9 cellular contexts compared by ENCODE assay signal in genomic region chr20:2523919-2524434, GRCh38. TPM values are rescaled to one million over a fixed set of nuclear protein-coding genes. Genes with fewer than 3 reads are reported as not detected.
A peak's percentile ranks its signal among the peaks of the same experiment; 100 is the strongest.
DNase-seq lines count a peak whose midpoint lies in the region; ATAC-seq and TF ChIP-seq lines count a peak whose summit lies in the region.
"Had no signal": no experiment of that assay in that cellular context is flagged by ENCODE, and none has a peak within 500 bp of the region (broad histone marks: within the 10 kb centered on the region; RNA-seq: fewer than 3 reads in every experiment).

No MANE protein-coding gene starts in this region.

- H3K36me3 Mint-ChIP-seq in activated naive CD4-positive, alpha-beta T cell treated with anti-CD3 and anti-CD28 coated beads for 36 hours (ENCODE audit: low read depth): no peaks in the 10 kb centered on the region
- H3K36me3 Mint-ChIP-seq in memory B cell (no peaks in the 10 kb centered on the region), type B pancreatic cell (no peaks in the 10 kb centered on the region)

- no peaks in the 10 kb centered on the region for H3K27me3 Mint-ChIP-seq in activated naive CD4-positive, alpha-beta T cell treated with anti-CD3 and anti-CD28 coated beads for 36 hours (ENCODE audit: low read depth)
- H3K27me3 Mint-ChIP-seq in memory B cell (no peaks in the 10 kb centered on the region), type B pancreatic cell (peaks cover 67% of the 10 kb centered on the region)

- no peak overlapping the region for H3K27ac Mint-ChIP-seq in activated naive CD4-positive, alpha-beta T cell treated with anti-CD3 and anti-CD28 coated beads for 36 hours
- H3K27ac Mint-ChIP-seq in memory B cell: peak overlapping the region; percentile 64
- peak overlapping the region; percentile 26 for H3K27ac Mint-ChIP-seq in type B pancreatic cell

- ATAC-seq in memory B cell (ENCODE audit: low read depth) (no peak), GM21576 (IDR thresholded peaks at IDR 0.05; ENCODE audit: unreplicated experiment) (no peak)

- peaks cover 5% of the 10 kb centered on the region for H3K4me1 Mint-ChIP-seq in activated naive CD4-positive, alpha-beta T cell treated with anti-CD3 and anti-CD28 coated beads for 36 hours (ENCODE audit: low read depth)
- H3K4me1 Mint-ChIP-seq in memory B cell (peaks cover 10% of the 10 kb centered on the region), type B pancreatic cell (ENCODE audit: unreplicated experiment) (peaks cover 7% of the 10 kb centered on the region)

- no peak for DNase-seq in activated naive CD4-positive, alpha-beta T cell treated with anti-CD3 and anti-CD28 coated beads for 36 hours
- no peak for DNase-seq in activated naive CD4-positive, alpha-beta T cell (lab: John Stamatoyannopoulos, UW)
- DNase-seq in memory B cell (ENCODE audit: low spot score in 2 of 2) (no peak), type B pancreatic cell (ENCODE audit: extremely low spot score, unreplicated experiment) (no peak), activated gamma-delta T cell treated with Interleukin-2 at 50 U/mL for 16 hours (no peak)
- DNase-seq in activated CD4-positive, CD25-positive, alpha-beta regulatory T cell treated with anti-CD3 and anti-CD28 coated beads, Interleukin-2, amount 50 U/mL, for 72 hours: no peak

- no peak for TF ChIP-seq CTCF in type B pancreatic cell (conservative IDR thresholded peaks at IDR 0.05)

- H3K27ac ChIP-seq in angular gyrus (ENCODE audit: low read depth, low read length): peak overlapping the region; percentile 24

- CTCF ChIA-PET in activated naive CD4-positive, alpha-beta T cell treated with anti-CD3 and anti-CD28 coated beads for 36 hours (lab: Charles Lee): interaction anchor here (0.6 to 6.1 kb wide), 10 partner anchors 13 to 622 kb away, joined by 3 to 74 read pairs (median 4); partner anchors contain the start of genes SNRPB and ZNF343

- intact Hi-C loops in activated naive CD4-positive, alpha-beta T cell treated with anti-CD3 and anti-CD28 coated beads for 36 hours (cut with micrococcal nuclease): loop anchor here (1.0 kb wide), 2 partner anchors 54 to 124 kb away; partner anchors contain the start of gene SNRPB

- H3K4me3 Mint-ChIP-seq in activated naive CD4-positive, alpha-beta T cell treated with anti-CD3 and anti-CD28 coated beads for 36 hours: peak overlapping the region; percentile 86
- peak overlapping the region; percentile 94 for H3K4me3 Mint-ChIP-seq in memory B cell
- peak overlapping the region; percentile 91 for H3K4me3 Mint-ChIP-seq in type B pancreatic cell

- no peaks in the 10 kb centered on the region for H3K9me3 Mint-ChIP-seq in activated naive CD4-positive, alpha-beta T cell treated with anti-CD3 and anti-CD28 coated beads for 36 hours
- H3K9me3 Mint-ChIP-seq in memory B cell: no peaks in the 10 kb centered on the region
- no peaks in the 10 kb centered on the region for H3K9me3 Mint-ChIP-seq in type B pancreatic cell

RNA-seq across cellular contexts. Expression of gene TMC2, which starts 12.4 kb away (rescaled TPM):
- total RNA-seq in activated naive CD4-positive, alpha-beta T cell treated with anti-CD3 and anti-CD28 coated beads for 36 hours: not detected
- total RNA-seq in type B pancreatic cell (ENCODE audit: low replicate concordance): not detected in 2 replicates
- total RNA-seq: esophagus mucosa had no signal

RNA-seq across cellular contexts. Expression of gene ZNF343, which starts 15.3 kb away (rescaled TPM):
- total RNA-seq in activated naive CD4-positive, alpha-beta T cell treated with anti-CD3 and anti-CD28 coated beads for 36 hours: 1 to 10 TPM; 5.3 to 5.7 TPM
- 10.0 and 16.6 TPM in 2 replicates for total RNA-seq in type B pancreatic cell (ENCODE audit: low replicate concordance)

RNA-seq across cellular contexts. Expression of gene SNRPB, which starts 53.4 kb away (rescaled TPM):
- total RNA-seq in activated naive CD4-positive, alpha-beta T cell treated with anti-CD3 and anti-CD28 coated beads for 36 hours: 100 to 1,000 TPM; 422 to 431 TPM
- total RNA-seq in type B pancreatic cell (ENCODE audit: low replicate concordance): 177 and 193 TPM in 2 replicates
